Comparison of ENCODE assay signal across 8 cellular contexts in genomic region chr14:100240725-100241032, GRCh38. TPM values are rescaled to one million over a fixed set of nuclear protein-coding genes. Genes with fewer than 3 reads are reported as not detected.
DNase-seq lines count a peak whose midpoint lies in the region; ATAC-seq and TF ChIP-seq lines count a peak whose summit lies in the region.

No MANE protein-coding gene starts in this region.

- no peak for TF ChIP-seq POLR2A in spleen (IDR thresholded peaks at IDR 0.05)

- no peaks in the 10 kb centered on the region for H3K9me3 Mint-ChIP-seq in activated CD8-positive, alpha-beta T cell treated with anti-CD3 and anti-CD28 coated beads, Interleukin-2, amount 10 ng/mL, durations not matched to agents 7 days and 5 days (ENCODE audit: insufficient read depth)

- H3K27me3 ChIP-seq in HAP-1 (ENCODE audit: low read depth) (no peaks in the 10 kb centered on the region), iPS DF 6.9 (ENCODE audit: control insufficient read depth, insufficient read depth, low read length) (no peaks in the 10 kb centered on the region), spleen (replicated peaks in 1 of 7) (no peaks in the 10 kb centered on the region)

- peaks cover 53% of the 10 kb centered on the region for H3K36me3 Mint-ChIP-seq in activated CD8-positive, alpha-beta T cell treated with anti-CD3 and anti-CD28 coated beads, Interleukin-2, amount 10 ng/mL, durations not matched to agents 7 days and 5 days (ENCODE audit: low read depth)

- H3K4me3 ChIP-seq in HAP-1 = peak overlapping the region; percentile 69
- peak overlapping the region; percentile 96 for H3K4me3 ChIP-seq in iPS DF 6.9 (ENCODE audit: low read length)
- H3K4me3 ChIP-seq in spleen = peak overlapping the region; percentile 48 to 100 (median 100)

- peaks cover 3% of the 10 kb centered on the region; the same call in 1 of the 2 replicates for H3K9me3 ChIP-seq in HAP-1
- no peaks in the 10 kb centered on the region for H3K9me3 ChIP-seq in iPS DF 6.9 (ENCODE audit: control insufficient read depth, insufficient read depth, low read length)
- H3K9me3 ChIP-seq in spleen = no peaks in the 10 kb centered on the region

- no peak overlapping the region for H3K27ac ChIP-seq in iPS DF 6.9 (ENCODE audit: low read length)
- peak overlapping the region; percentile 89 to 100 (median 100) for H3K27ac ChIP-seq in spleen

- ATAC-seq in activated CD8-positive, alpha-beta T cell treated with anti-CD3 and anti-CD28 coated beads, Interleukin-2, amount 10 ng/mL, durations not matched to agents 7 days and 5 days = no peak
- no peak for ATAC-seq in GM21723 (IDR thresholded peaks at IDR 0.05; ENCODE audit: unreplicated experiment)
- ATAC-seq in HG02798 (IDR thresholded peaks at IDR 0.05; ENCODE audit: poor library complexity, unreplicated experiment) = no peak
- no peak for ATAC-seq in omental fat pad (ENCODE audit: low FRiP score)

- intact Hi-C loops in spleen (cut with DNase I; ENCODE audit: low total_unique reads) = no loop called here

- POLR2A ChIA-PET in activated CD8-positive, alpha-beta T cell treated with anti-CD3 and anti-CD28 coated beads, Interleukin-2, amount 10 ng/mL, durations not matched to agents 7 days and 5 days (lab: Charles Lee) = interaction anchor here (0.6 to 2.5 kb wide), 4 partner anchors 19 to 171 kb away, joined by 3 to 14 read pairs (median 4); no protein-coding TSS in a partner anchor

- DNase-seq in HAP-1 (ENCODE audit: low spot score in 2 of 2) (no peak), iPS DF 6.9 (ENCODE audit: low read depth, low spot score) (no peak), spleen (no peak), NCI-H2171 (lab: John Stamatoyannopoulos, UW) (no peak), omental fat pad (ENCODE audit: low spot score) (no peak)
- DNase-seq in activated CD8-positive, alpha-beta T cell treated with anti-CD3 and anti-CD28 coated beads, Interleukin-2, amount 10 ng/mL, durations not matched to agents 7 days and 5 days = no peak

- H3K27me3 Mint-ChIP-seq in activated CD8-positive, alpha-beta T cell treated with anti-CD3 and anti-CD28 coated beads, Interleukin-2, amount 10 ng/mL, durations not matched to agents 7 days and 5 days (ENCODE audit: low read depth) = no peaks in the 10 kb centered on the region

- CTCF ChIA-PET in activated CD8-positive, alpha-beta T cell treated with anti-CD3 and anti-CD28 coated beads, Interleukin-2, amount 10 ng/mL, durations not matched to agents 7 days and 5 days (lab: Charles Lee) = interaction anchor here (0.7 to 3.2 kb wide), 23 partner anchors 10 to 257 kb away, joined by 3 to 30 read pairs (median 7); a partner anchor contains a TSS

- H3K4me1 Mint-ChIP-seq in activated CD8-positive, alpha-beta T cell treated with anti-CD3 and anti-CD28 coated beads, Interleukin-2, amount 10 ng/mL, durations not matched to agents 7 days and 5 days (ENCODE audit: low read depth) = peaks cover 46% of the 10 kb centered on the region

- TF ChIP-seq CTCF in spleen (IDR thresholded peaks at IDR 0.05 in 8 of 11, conservative IDR thresholded peaks at IDR 0.05 in 3 of 11) (peak in 1 of 11 experiments; percentile 1), omental fat pad (IDR thresholded peaks at IDR 0.05) (no peak)

- in situ Hi-C loops in HAP-1 (cut with MboI; ENCODE audit: low sequenced_read_pairs) = no loop called here

- H3K4me3 Mint-ChIP-seq in activated CD8-positive, alpha-beta T cell treated with anti-CD3 and anti-CD28 coated beads, Interleukin-2, amount 10 ng/mL, durations not matched to agents 7 days and 5 days = peak overlapping the region; percentile 93

- H3K4me1 ChIP-seq in HAP-1 = peaks cover 26% of the 10 kb centered on the region
- H3K4me1 ChIP-seq in iPS DF 6.9 (ENCODE audit: control insufficient read depth, insufficient read depth, low read length) = no peaks in the 10 kb centered on the region
- peaks cover 53 to 75% (median 73%) of the 10 kb centered on the region in 6 donors for H3K4me1 ChIP-seq in spleen

- no CpG with 5 or more reads among the region's 7 CpGs for WGBS in iPS DF 6.9 (ENCODE audit: insufficient coverage, insufficient read length)
- 3 to 4% (median 4%) methylated on average over 7 of the region's 7 CpGs for WGBS in spleen, 5 donors

- H3K27ac Mint-ChIP-seq in activated CD8-positive, alpha-beta T cell treated with anti-CD3 and anti-CD28 coated beads, Interleukin-2, amount 10 ng/mL, durations not matched to agents 7 days and 5 days = peak overlapping the region; percentile 89

- peaks cover 22% of the 10 kb centered on the region for H3K36me3 ChIP-seq in HAP-1 (replicated peaks)
- no peaks in the 10 kb centered on the region for H3K36me3 ChIP-seq in iPS DF 6.9 (ENCODE audit: control insufficient read depth, insufficient read depth, low read length)
- peaks cover 0 to 11% (median 0%) of the 10 kb centered on the region in 6 donors for H3K36me3 ChIP-seq in spleen

RNA-seq across cellular contexts. Expression of gene YY1, which starts 1.7 kb away (rescaled TPM):
- 100 to 1,000 TPM; 107 TPM for total RNA-seq in activated CD8-positive, alpha-beta T cell treated with anti-CD3 and anti-CD28 coated beads, Interleukin-2, amount 10 ng/mL, durations not matched to agents 7 days and 5 days
- total RNA-seq in spleen = 10 to 100 TPM; 53.7 to 64.1 (median 58.3) TPM
- polyA plus RNA-seq in spleen = 10 to 100 TPM; 28.4 to 34.1 (median 31.0) TPM
- total RNA-seq in omental fat pad = 10 to 100 TPM; 45.1 to 55.5 (median 48.6) TPM
